Comparison of ENCODE assay signal across 8 cellular contexts in genomic region chr19:4067396-4068057, GRCh38. TPM values are rescaled to one million over a fixed set of nuclear protein-coding genes. Genes with fewer than 3 reads are reported as not detected.
DNase-seq lines count a peak whose midpoint lies in the region; ATAC-seq and TF ChIP-seq lines count a peak whose summit lies in the region.

No MANE protein-coding gene starts in this region.

- WGBS in ovary, 3 donors = 0 to 1% (median 1%) methylated on average over 40 to 58 of the region's 58 CpGs

- no peak for TF ChIP-seq POLR2A in ovary (IDR thresholded peaks at IDR 0.05)

- peaks cover 14% of the 10 kb centered on the region for H3K4me1 ChIP-seq in ovary (ENCODE audit: insufficient read depth)

- intact Hi-C loops in activated CD4-positive, alpha-beta T cell treated with anti-CD3 and anti-CD28 coated beads, Interleukin-2, amount 10 ng/mL, durations not matched to agents 24 days and 14 days (cut with micrococcal nuclease) = loop anchor here (2.0 to 5.0 kb wide), 6 partner anchors 21 to 180 kb away; partner anchors contain the start of genes MAP2K2, PIAS4 and YJU2
- intact Hi-C loops in ovary (cut with DNase I) = no loop called here

- H3K9me3 ChIP-seq in ovary = no peaks in the 10 kb centered on the region

- H3K4me1 Mint-ChIP-seq in activated CD4-positive, alpha-beta T cell treated with anti-CD3 and anti-CD28 coated beads, Interleukin-2, amount 10 ng/mL, durations not matched to agents 24 days and 14 days = peaks cover 22% of the 10 kb centered on the region

- peak overlapping the region; percentile 82 for H3K4me3 Mint-ChIP-seq in activated CD4-positive, alpha-beta T cell treated with anti-CD3 and anti-CD28 coated beads, Interleukin-2, amount 10 ng/mL, durations not matched to agents 24 days and 14 days

- no peaks in the 10 kb centered on the region for H3K36me3 ChIP-seq in ovary

- H3K27me3 Mint-ChIP-seq in activated CD4-positive, alpha-beta T cell treated with anti-CD3 and anti-CD28 coated beads, Interleukin-2, amount 10 ng/mL, durations not matched to agents 24 days and 14 days = no peaks in the 10 kb centered on the region

- ATAC-seq in HG03354 (IDR thresholded peaks at IDR 0.05; ENCODE audit: poor library complexity, severe bottlenecking, unreplicated experiment) (no peak), HG02973 (IDR thresholded peaks at IDR 0.05; ENCODE audit: unreplicated experiment) (no peak)

- H3K4me3 ChIP-seq in fibroblast of the aortic adventitia (ENCODE audit: low read depth, low read length) (peak overlapping the region; percentile 77), ovary (peak overlapping the region; percentile 91)

- peaks cover 6% of the 10 kb centered on the region for H3K36me3 Mint-ChIP-seq in activated CD4-positive, alpha-beta T cell treated with anti-CD3 and anti-CD28 coated beads, Interleukin-2, amount 10 ng/mL, durations not matched to agents 24 days and 14 days (ENCODE audit: low read depth)

- TF ChIP-seq EP300 in ovary (IDR thresholded peaks at IDR 0.05) = no peak

- peak; percentile 85 for DNase-seq in activated CD4-positive, alpha-beta T cell treated with anti-CD3 and anti-CD28 coated beads, Interleukin-2, amount 10 ng/mL, durations not matched to agents 24 days and 14 days
- DNase-seq in activated CD4-positive, alpha-beta T cell treated with anti-CD3 and anti-CD28 coated beads for 48 hours = no peak
- DNase-seq in fibroblast of the aortic adventitia (ENCODE audit: low read depth) (no peak), ovary (peak; percentile 54 to 69 (median 67)), SW480 (ENCODE audit: low spot score) (no peak)

- H3K27me3 ChIP-seq in ovary = no peaks in the 10 kb centered on the region

- no peak for TF ChIP-seq CTCF in VCaP (conservative IDR thresholded peaks at IDR 0.05)
- peak; percentile 4 for TF ChIP-seq CTCF in fibroblast of the aortic adventitia (IDR thresholded peaks at IDR 0.05; ENCODE audit: insufficient read depth, low read length)
- TF ChIP-seq CTCF in ovary (IDR thresholded peaks at IDR 0.05) = no peak

- peak overlapping the region; percentile 90 for H3K27ac ChIP-seq in VCaP
- peak overlapping the region; percentile 93 to 96 for H3K27ac ChIP-seq in ovary

- no peaks in the 10 kb centered on the region for H3K9me3 Mint-ChIP-seq in activated CD4-positive, alpha-beta T cell treated with anti-CD3 and anti-CD28 coated beads, Interleukin-2, amount 10 ng/mL, durations not matched to agents 24 days and 14 days

- H3K27ac Mint-ChIP-seq in activated CD4-positive, alpha-beta T cell treated with anti-CD3 and anti-CD28 coated beads, Interleukin-2, amount 10 ng/mL, durations not matched to agents 24 days and 14 days = peak overlapping the region; percentile 77

RNA-seq across cellular contexts. Expression of gene ZBTB7A, which starts 0.8 kb away (rescaled TPM):
- total RNA-seq in activated CD4-positive, alpha-beta T cell treated with anti-CD3 and anti-CD28 coated beads, Interleukin-2, amount 10 ng/mL, durations not matched to agents 24 days and 14 days = 35.8 and 39.6 TPM in 2 replicates
- total RNA-seq in fibroblast of the aortic adventitia (ENCODE audit: low replicate concordance) (23.5 and 31.6 TPM in 2 replicates), ovary (10 to 100 TPM; 25.0 to 56.4 (median 38.7) TPM)
- 10 to 100 TPM in 1 of 2 donors, 1 to 10 TPM in 1; 9.1 to 16.8 TPM for polyA plus RNA-seq in ovary

RNA-seq across cellular contexts. Expression of gene MAP2K2, which starts 56.4 kb away (rescaled TPM):
- total RNA-seq in activated CD4-positive, alpha-beta T cell treated with anti-CD3 and anti-CD28 coated beads, Interleukin-2, amount 10 ng/mL, durations not matched to agents 24 days and 14 days = 125 and 135 TPM in 2 replicates
- total RNA-seq in fibroblast of the aortic adventitia (ENCODE audit: low replicate concordance) (177 and 215 TPM in 2 replicates), ovary (100 to 1,000 TPM in 5 of 7 donors, 10 to 100 TPM in 2; 39.9 to 130 (median 116) TPM)
- 100 to 1,000 TPM; 108 to 136 TPM for polyA plus RNA-seq in ovary

RNA-seq across cellular contexts. Expression of gene PIAS4, which starts 60.0 kb away (rescaled TPM):
- 32.2 and 33.2 TPM in 2 replicates for total RNA-seq in activated CD4-positive, alpha-beta T cell treated with anti-CD3 and anti-CD28 coated beads, Interleukin-2, amount 10 ng/mL, durations not matched to agents 24 days and 14 days
- total RNA-seq in fibroblast of the aortic adventitia (ENCODE audit: low replicate concordance) (21.5 and 23.8 TPM in 2 replicates), ovary (10 to 100 TPM; 11.6 to 29.7 (median 23.6) TPM)
- 10 to 100 TPM in 1 of 2 donors, 1 to 10 TPM in 1; 5.2 to 18.9 TPM for polyA plus RNA-seq in ovary

Comparison
In these comparisons a context has a peak if more than half of its experiments do, and no peak if none do; other contexts are left out.
1. DNase-seq: peak in activated CD4-positive, alpha-beta T cell treated with anti-CD3 and anti-CD28 coated beads, Interleukin-2, amount 10 ng/mL, durations not matched to agents 24 days and 14 days (single experiment) and ovary (5 of 5); none in activated CD4-positive, alpha-beta T cell treated with anti-CD3 and anti-CD28 coated beads for 48 hours (single experiment), fibroblast of the aortic adventitia (single experiment) and SW480 (single experiment).